14 cellular contexts compared by ENCODE assay signal in genomic region chr11:118223992-118224391, GRCh38. TPM values are rescaled to one million over a fixed set of nuclear protein-coding genes. Genes with fewer than 3 reads are reported as not detected.
DNase-seq lines count a peak whose midpoint lies in the region; ATAC-seq and TF ChIP-seq lines count a peak whose summit lies in the region.
"Had no signal": no experiment of that assay in that cellular context is flagged by ENCODE, and none has a peak within 500 bp of the region (broad histone marks: within the 10 kb centered on the region; RNA-seq: fewer than 3 reads in every experiment).

No MANE protein-coding gene starts in this region.

- no peak overlapping the region for H3K27ac Mint-ChIP-seq in activated T-helper 17 cell treated with anti-CD3 and anti-CD28 coated beads, Interleukin-2, amount 50 U/mL, for 72 hours
- H3K27ac Mint-ChIP-seq in osteocyte (ENCODE audit: unreplicated experiment), result no peak overlapping the region
- H3K27ac Mint-ChIP-seq: memory B cell, type B pancreatic cell had no signal

- TF ChIP-seq CTCF in mucosa of descending colon (IDR thresholded peaks at IDR 0.05) (no peak), upper lobe of right lung (IDR thresholded peaks at IDR 0.05) (no peak), osteocyte (IDR thresholded peaks at IDR 0.05) (no peak)

- no peaks in the 10 kb centered on the region for H3K36me3 ChIP-seq in mucosa of descending colon (ENCODE audit: low read depth)
- no peaks in the 10 kb centered on the region for H3K36me3 ChIP-seq in upper lobe of right lung
- H3K36me3 ChIP-seq: MG63 had no signal

- peak overlapping the region; percentile 76 for H3K27ac ChIP-seq in upper lobe of right lung

- H3K4me3 Mint-ChIP-seq in activated T-helper 17 cell treated with anti-CD3 and anti-CD28 coated beads, Interleukin-2, amount 50 U/mL, for 72 hours, result no peak overlapping the region
- no peak overlapping the region for H3K4me3 Mint-ChIP-seq in osteocyte (ENCODE audit: unreplicated experiment)
- H3K4me3 Mint-ChIP-seq: memory B cell, type B pancreatic cell had no signal

- H3K4me3 ChIP-seq in mucosa of descending colon (no peak overlapping the region), upper lobe of right lung (peak overlapping the region; percentile 45)
- H3K4me3 ChIP-seq: MG63 had no signal

- no peak for DNase-seq in Right ventricle myocardium inferior (ENCODE audit: missing footprints)
- DNase-seq in left ventricle myocardium superior, result no peak
- DNase-seq in mucosa of descending colon, result no peak
- DNase-seq in upper lobe of right lung, result no peak
- DNase-seq in osteocyte (ENCODE audit: extremely low spot score, unreplicated experiment), result no peak
- DNase-seq: hypothalamus, MG63 had no signal

- peaks cover 50% of the 10 kb centered on the region for H3K4me1 Mint-ChIP-seq in activated T-helper 17 cell treated with anti-CD3 and anti-CD28 coated beads, Interleukin-2, amount 50 U/mL, for 72 hours
- no peaks in the 10 kb centered on the region for H3K4me1 Mint-ChIP-seq in osteocyte (ENCODE audit: unreplicated experiment)

- H3K9me3 Mint-ChIP-seq in activated T-helper 17 cell treated with anti-CD3 and anti-CD28 coated beads, Interleukin-2, amount 50 U/mL, for 72 hours, result no peaks in the 10 kb centered on the region
- H3K9me3 Mint-ChIP-seq in osteocyte (ENCODE audit: unreplicated experiment), result no peaks in the 10 kb centered on the region
- H3K9me3 Mint-ChIP-seq: memory B cell, type B pancreatic cell had no signal

- H3K4me1 ChIP-seq in mucosa of descending colon (ENCODE audit: low read depth) (no peaks in the 10 kb centered on the region), upper lobe of right lung (peaks cover 17% of the 10 kb centered on the region)

- no peaks in the 10 kb centered on the region for H3K9me3 ChIP-seq in mucosa of descending colon
- H3K9me3 ChIP-seq in upper lobe of right lung, result no peaks in the 10 kb centered on the region
- H3K9me3 ChIP-seq: MG63 had no signal

- no peaks in the 10 kb centered on the region for H3K27me3 Mint-ChIP-seq in activated T-helper 17 cell treated with anti-CD3 and anti-CD28 coated beads, Interleukin-2, amount 50 U/mL, for 72 hours
- H3K27me3 Mint-ChIP-seq in osteocyte (ENCODE audit: unreplicated experiment), result peaks cover 42% of the 10 kb centered on the region

- intact Hi-C loops in Right ventricle myocardium inferior (cut with DNase I) (no loop called here), left ventricle myocardium superior (cut with micrococcal nuclease) (no loop called here), mucosa of descending colon (cut with DNase I, micrococcal nuclease) (no loop called here), upper lobe of right lung (cut with DNase I) (no loop called here)

- no peaks in the 10 kb centered on the region for H3K27me3 ChIP-seq in upper lobe of right lung

- ATAC-seq in Right ventricle myocardium inferior, result peak; percentile 34
- ATAC-seq in left ventricle myocardium superior, result no peak
- peak; percentile 32 for ATAC-seq in activated T-helper 17 cell treated with anti-CD3 and anti-CD28 coated beads, Interleukin-2, amount 50 U/mL, for 72 hours (replicated peaks)
- peak; percentile 26 for ATAC-seq in mucosa of descending colon
- ATAC-seq in upper lobe of right lung, result peak; percentile 20
- ATAC-seq in GM21529 (IDR thresholded peaks at IDR 0.05; ENCODE audit: unreplicated experiment), result no peak
- ATAC-seq in HG03432 (IDR thresholded peaks at IDR 0.05; ENCODE audit: unreplicated experiment), result no peak

- no peaks in the 10 kb centered on the region for H3K36me3 Mint-ChIP-seq in activated T-helper 17 cell treated with anti-CD3 and anti-CD28 coated beads, Interleukin-2, amount 50 U/mL, for 72 hours (ENCODE audit: low read depth)
- no peaks in the 10 kb centered on the region for H3K36me3 Mint-ChIP-seq in osteocyte (ENCODE audit: unreplicated experiment)
- H3K36me3 Mint-ChIP-seq: type B pancreatic cell had no signal

RNA-seq across cellular contexts. Expression of gene JAML, which starts 0.8 kb away (rescaled TPM):
- 3.3 TPM for total RNA-seq in Right ventricle myocardium inferior
- 4.5 TPM for total RNA-seq in left ventricle myocardium superior
- total RNA-seq in activated T-helper 17 cell treated with anti-CD3 and anti-CD28 coated beads, Interleukin-2, amount 50 U/mL, for 72 hours, result 100 to 1,000 TPM in 1 of 2 donors, 10 to 100 TPM in 1; 74.0 to 276 TPM
- 10 to 100 TPM in 1 of 3 donors, 1 to 10 TPM in 2; 7.5 to 15.0 (median 7.7) TPM for total RNA-seq in mucosa of descending colon
- 87.9 TPM for total RNA-seq in upper lobe of right lung
- not detected in 2 replicates for total RNA-seq in osteocyte

RNA-seq across cellular contexts. Expression of gene MPZL3, which starts 28.2 kb away (rescaled TPM):
- total RNA-seq in Right ventricle myocardium inferior, result 2.2 TPM
- total RNA-seq in left ventricle myocardium superior, result 2.6 TPM
- total RNA-seq in activated T-helper 17 cell treated with anti-CD3 and anti-CD28 coated beads, Interleukin-2, amount 50 U/mL, for 72 hours, result 100 to 1,000 TPM in 1 of 2 donors, 10 to 100 TPM in 1; 31.5 to 111 TPM
- total RNA-seq in mucosa of descending colon, result 10 to 100 TPM in 1 of 3 donors, 1 to 10 TPM in 2; 4.9 to 19.6 (median 9.0) TPM
- 11.8 TPM for total RNA-seq in upper lobe of right lung
- total RNA-seq in osteocyte, result 0.37 and 0.40 TPM in 2 replicates

RNA-seq across cellular contexts. Expression of gene MPZL2, which starts 40.1 kb away (rescaled TPM):
- total RNA-seq in Right ventricle myocardium inferior, result 11.4 TPM
- total RNA-seq in left ventricle myocardium superior, result 11.8 TPM
- total RNA-seq in activated T-helper 17 cell treated with anti-CD3 and anti-CD28 coated beads, Interleukin-2, amount 50 U/mL, for 72 hours, result 10 to 100 TPM in 1 of 2 donors, 1 to 10 TPM in 1; 2.8 to 21.7 TPM
- total RNA-seq in mucosa of descending colon, result 10 to 100 TPM; 34.4 to 83.1 (median 72.4) TPM
- 119 TPM for total RNA-seq in upper lobe of right lung
- total RNA-seq in osteocyte, result not detected in 2 replicates

RNA-seq across cellular contexts. Expression of gene SCN2B, which starts 47.6 kb away (rescaled TPM):
- total RNA-seq in Right ventricle myocardium inferior, result 18.3 TPM
- 19.6 TPM for total RNA-seq in left ventricle myocardium superior
- under 1 TPM in 1 of 2 donors, not detected in 1; 0.11 TPM for total RNA-seq in activated T-helper 17 cell treated with anti-CD3 and anti-CD28 coated beads, Interleukin-2, amount 50 U/mL, for 72 hours
- total RNA-seq in mucosa of descending colon, result 1 to 10 TPM in 1 of 3 donors, under 1 TPM in 2; 0.23 to 3.7 (median 0.34) TPM
- total RNA-seq in upper lobe of right lung, result 2.5 TPM
- not detected in 2 replicates for total RNA-seq in osteocyte
- total RNA-seq: activated CD8-positive, alpha-beta memory T cell treated with anti-CD3 and anti-CD28 coated beads for 36 hours; pulmonary artery endothelial cell had no signal

Comparison
In these comparisons a context has a peak if more than half of its experiments do, and no peak if none do; other contexts are left out.
1. ATAC-seq: peak in Right ventricle myocardium inferior (single experiment), activated T-helper 17 cell treated with anti-CD3 and anti-CD28 coated beads, Interleukin-2, amount 50 U/mL, for 72 hours (single experiment), mucosa of descending colon (single experiment) and upper lobe of right lung (single experiment); none in left ventricle myocardium superior (single experiment), GM21529 (single experiment) and HG03432 (single experiment).